ENCODE assay signal across 1 cellular context in genomic region chr11:77654770-77655434, GRCh38.
A peak's percentile ranks its signal among the peaks of the same experiment; 100 is the strongest.
TF ChIP-seq lines count a peak whose summit lies in the region.

No MANE protein-coding gene starts in this region.

TF ChIP-seq in HepG2, 621 proteins besides CTCF, POLR2A, EP300 and RAD21:
- TF ChIP-seq THRA (CRISPR knock-in tag; IDR thresholded peaks at IDR 0.05; ENCODE audit: borderline replicate concordance): no peak
- TF ChIP-seq ZNF83 (CRISPR knock-in tag; IDR thresholded peaks at IDR 0.05; ENCODE audit: borderline replicate concordance): no peak
- TF ChIP-seq ZBTB33 (CRISPR knock-in tag; IDR thresholded peaks at IDR 0.05): no peak
- peak; percentile 43; the same call in 1 of the 2 replicates for TF ChIP-seq ZNF121 (CRISPR knock-in tag; IDR thresholded peaks at IDR 0.05)
- no peak for TF ChIP-seq ZNF281 (CRISPR knock-in tag; IDR thresholded peaks at IDR 0.05; ENCODE audit: borderline replicate concordance)
- TF ChIP-seq ZNF335 (CRISPR knock-in tag; IDR thresholded peaks at IDR 0.05): no peak
- TF ChIP-seq ZNF275 (CRISPR knock-in tag; IDR thresholded peaks at IDR 0.05; ENCODE audit: borderline replicate concordance): no peak
- no peak for TF ChIP-seq ATM (IDR thresholded peaks at IDR 0.05; ENCODE audit: borderline replicate concordance)
- TF ChIP-seq ZNF770 (CRISPR knock-in tag; IDR thresholded peaks at IDR 0.05): peak; percentile 94
- no peak for TF ChIP-seq BCL3 (CRISPR knock-in tag; IDR thresholded peaks at IDR 0.05)
- TF ChIP-seq ZNF878 (CRISPR knock-in tag; IDR thresholded peaks at IDR 0.05): no peak
- no peak for TF ChIP-seq SP5 (CRISPR knock-in tag; IDR thresholded peaks at IDR 0.05; ENCODE audit: borderline replicate concordance, low read depth)
- no peak for TF ChIP-seq NFKBIZ (CRISPR knock-in tag; IDR thresholded peaks at IDR 0.05)
- no peak for TF ChIP-seq ZNF24 (IDR thresholded peaks at IDR 0.05)
TF ChIP-seq in HepG2: peak in this region for 2.
